ENCODE assay signal across 16 cellular contexts in genomic region chr4:151961456-151961855, GRCh38.
"Had no signal": no experiment of that assay in that cellular context is flagged by ENCODE, and none has a peak within 500 bp of the region (broad histone marks: within the 10 kb centered on the region; RNA-seq: fewer than 3 reads in every experiment).

No MANE protein-coding gene starts in this region.

- H3K9me3 ChIP-seq: sigmoid colon, tibial nerve had no signal

- ATAC-seq: activated T-cell treated with anti-CD3 and anti-CD28 coated beads, Interleukin-2, amount 50 U/mL, for 4 hours; naive thymus-derived CD4-positive, alpha-beta T cell; stimulated activated naive CD8-positive, alpha-beta T cell treated with anti-CD3 and anti-CD28 coated beads, Interleukin-15, Interleukin-2, amounts not matched to agents 100 U/mL and 50 U/mL, for 24 hours had no signal

- H3K27ac ChIP-seq: coronary artery, epithelial cell of prostate, sigmoid colon, tibial nerve had no signal

- H3K27me3 ChIP-seq: sigmoid colon, tibial nerve had no signal

- H3K4me3 ChIP-seq: coronary artery, lung, sigmoid colon, tibial nerve had no signal

- DNase-seq: activated CD8-positive, alpha-beta memory T cell treated with anti-CD3 and anti-CD28 coated beads, Interleukin-2, amount 50 U/mL, for 48 hours; activated naive CD4-positive, alpha-beta T cell treated with anti-CD3 and anti-CD28 coated beads for 36 hours; activated naive CD8-positive, alpha-beta T cell treated with anti-CD3 and anti-CD28 coated beads, Interleukin-2, amount 10 ng/mL, durations not matched to agents 7 days and 5 days; activated T-cell treated with anti-CD3 and anti-CD28 coated beads, Interleukin-2, amount 50 U/mL, for 4 hours; amniotic stem cell; endodermal cell; kidney; naive thymus-derived CD4-positive, alpha-beta T cell; sigmoid colon; stimulated activated CD4-positive, alpha-beta T cell treated with anti-CD3 and anti-CD28 coated beads, Interleukin-4, amount 100 ng/mL, for 24 hours; stimulated activated naive CD8-positive, alpha-beta T cell treated with anti-CD3 and anti-CD28 coated beads, Interleukin-15, Interleukin-2, amounts not matched to agents 100 U/mL and 50 U/mL, for 24 hours; T-helper 9 cell had no signal

- H3K36me3 ChIP-seq: sigmoid colon, tibial nerve had no signal
